In the genomic region with DNA sequence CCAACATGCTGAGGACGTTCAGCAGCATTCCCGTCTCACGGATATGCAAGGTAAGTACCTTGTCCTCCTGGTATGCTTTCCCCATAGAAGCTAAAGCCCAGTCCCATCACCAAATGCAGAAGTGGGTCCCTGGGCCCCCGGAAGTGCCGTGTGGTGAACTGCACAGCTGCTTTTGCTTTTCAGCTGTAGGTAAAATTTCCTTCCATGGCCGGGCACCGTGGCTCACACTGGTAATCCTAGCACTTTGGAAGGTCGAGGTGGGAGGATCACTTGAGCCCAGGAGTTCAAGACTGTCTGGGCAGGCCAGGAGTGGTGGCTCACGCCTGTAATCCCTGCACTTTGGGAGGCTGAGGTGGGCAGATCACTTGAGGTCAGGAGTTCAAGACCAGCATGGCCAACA, we compare ENCODE assay signal across 27 cellular contexts.
"Had no signal": no experiment of that assay in that cellular context is flagged by ENCODE, and none has a peak within 500 bp of the region (broad histone marks: within the 10 kb centered on the region; RNA-seq: fewer than 3 reads in every experiment).

No MANE protein-coding gene starts in this region.

- H3K27ac ChIP-seq: ascending aorta, body of pancreas had no signal

- DNase-seq: activated B cell treated with CpG ODN at 0.5 μM for 24 hours; activated CD4-positive, alpha-beta T cell treated with anti-CD3 and anti-CD28 coated beads for 1 hour; activated CD4-positive, alpha-beta T cell treated with anti-CD3 and anti-CD28 coated beads, Interleukin-2, amount 10 ng/mL, durations not matched to agents 24 days and 14 days; activated CD4-positive, alpha-beta T cell treated with anti-CD3 and anti-CD28 coated beads, Interleukin-2, amount 50 U/mL, for 48 hours; activated CD8-positive, alpha-beta memory T cell treated with anti-CD3 and anti-CD28 coated beads, Interleukin-2, amount 10 ng/mL, durations not matched to agents 7 days and 5 days; activated effector memory CD4-positive, alpha-beta T cell treated with Interleukin-2 at 50 U/mL for 16 hours; activated naive CD4-positive, alpha-beta T cell; activated T-cell treated with anti-CD3 and anti-CD28 coated beads, Interleukin-2, amount 50 U/mL, for 24 hours; body of pancreas; Kasumi-1; KBM-7; NCI-H1105 treated with DMSO at 0.1 percent for 48 hours; NCI-H1436 treated with DMSO at 0.1 percent for 48 hours; NCI-H187; NCI-H2081; NCI-H510A treated with DMSO at 0.1 percent for 48 hours; NCI-H69; NK-92 treated with Interleukin-12 subunit alpha and Interleukin-12 subunit beta, amount 100 ng/mL, for 24 hours; OCI-M1; RPMI8226; SHP77 treated with DMSO at 0.1 percent for 48 hours; T-helper 9 cell had no signal

- H3K4me3 ChIP-seq: ascending aorta, body of pancreas had no signal

- H3K27me3 ChIP-seq: ascending aorta, body of pancreas had no signal

- H3K4me3 Mint-ChIP-seq: activated B cell treated with CpG ODN at 0.5 μM for 24 hours; activated CD4-positive, alpha-beta T cell treated with anti-CD3 and anti-CD28 coated beads, Interleukin-2, amount 10 ng/mL, durations not matched to agents 24 days and 14 days; activated CD8-positive, alpha-beta memory T cell treated with anti-CD3 and anti-CD28 coated beads, Interleukin-2, amount 10 ng/mL, durations not matched to agents 7 days and 5 days; activated naive CD4-positive, alpha-beta T cell treated with anti-CD3 and anti-CD28 coated beads, Interleukin-2, amount 50 U/mL, for 24 hours; activated T-cell treated with anti-CD3 and anti-CD28 coated beads, Interleukin-2, amount 50 U/mL, for 24 hours; activated T-helper 1 cell treated with anti-CD3 and anti-CD28 coated beads, Interleukin-12 subunit alpha, Interleukin-12 subunit beta, Interleukin-2, Interleukin-4 antibody, amounts not matched to agents 30 ng/mL and 10 ng/mL and 1 ng/mL, durations not matched to agents 14 hours and 24 hours and 36 hours; T-helper 1 cell treated with Interleukin-12 subunit alpha and Interleukin-12 subunit beta and Interleukin-4 antibody, amounts not matched to agents 30 μg/mL and 1 μg/mL, for 36 hours had no signal

- ATAC-seq: activated CD8-positive, alpha-beta memory T cell treated with anti-CD3 and anti-CD28 coated beads, Interleukin-2, amount 10 ng/mL, durations not matched to agents 7 days and 5 days; body of pancreas; Panc1 had no signal

- H3K9me3 ChIP-seq: ascending aorta, body of pancreas had no signal

- H3K27ac Mint-ChIP-seq: activated B cell treated with CpG ODN at 0.5 μM for 24 hours; activated CD4-positive, alpha-beta T cell treated with anti-CD3 and anti-CD28 coated beads, Interleukin-2, amount 10 ng/mL, durations not matched to agents 24 days and 14 days; activated CD8-positive, alpha-beta memory T cell treated with anti-CD3 and anti-CD28 coated beads, Interleukin-2, amount 10 ng/mL, durations not matched to agents 7 days and 5 days; activated naive CD4-positive, alpha-beta T cell treated with anti-CD3 and anti-CD28 coated beads, Interleukin-2, amount 50 U/mL, for 24 hours; activated T-cell treated with anti-CD3 and anti-CD28 coated beads, Interleukin-2, amount 50 U/mL, for 24 hours; activated T-helper 1 cell treated with anti-CD3 and anti-CD28 coated beads, Interleukin-12 subunit alpha, Interleukin-12 subunit beta, Interleukin-2, Interleukin-4 antibody, amounts not matched to agents 30 ng/mL and 10 ng/mL and 1 ng/mL, durations not matched to agents 14 hours and 24 hours and 36 hours; T-helper 1 cell treated with Interleukin-12 subunit alpha and Interleukin-12 subunit beta and Interleukin-4 antibody, amounts not matched to agents 30 μg/mL and 1 μg/mL, for 36 hours had no signal

- H3K9me3 Mint-ChIP-seq: activated B cell treated with CpG ODN at 0.5 μM for 24 hours; activated CD4-positive, alpha-beta T cell treated with anti-CD3 and anti-CD28 coated beads, Interleukin-2, amount 10 ng/mL, durations not matched to agents 24 days and 14 days; activated naive CD4-positive, alpha-beta T cell treated with anti-CD3 and anti-CD28 coated beads, Interleukin-2, amount 50 U/mL, for 24 hours; activated T-cell treated with anti-CD3 and anti-CD28 coated beads, Interleukin-2, amount 50 U/mL, for 24 hours; activated T-helper 1 cell treated with anti-CD3 and anti-CD28 coated beads, Interleukin-12 subunit alpha, Interleukin-12 subunit beta, Interleukin-2, Interleukin-4 antibody, amounts not matched to agents 30 ng/mL and 10 ng/mL and 1 ng/mL, durations not matched to agents 14 hours and 24 hours and 36 hours; T-helper 1 cell treated with Interleukin-12 subunit alpha and Interleukin-12 subunit beta and Interleukin-4 antibody, amounts not matched to agents 30 μg/mL and 1 μg/mL, for 36 hours had no signal

- H3K27me3 Mint-ChIP-seq: activated B cell treated with CpG ODN at 0.5 μM for 24 hours; activated CD4-positive, alpha-beta T cell treated with anti-CD3 and anti-CD28 coated beads, Interleukin-2, amount 10 ng/mL, durations not matched to agents 24 days and 14 days; activated CD8-positive, alpha-beta memory T cell treated with anti-CD3 and anti-CD28 coated beads, Interleukin-2, amount 10 ng/mL, durations not matched to agents 7 days and 5 days; activated naive CD4-positive, alpha-beta T cell treated with anti-CD3 and anti-CD28 coated beads, Interleukin-2, amount 50 U/mL, for 24 hours; activated T-cell treated with anti-CD3 and anti-CD28 coated beads, Interleukin-2, amount 50 U/mL, for 24 hours had no signal

- H3K4me1 Mint-ChIP-seq: activated B cell treated with CpG ODN at 0.5 μM for 24 hours; activated CD8-positive, alpha-beta memory T cell treated with anti-CD3 and anti-CD28 coated beads, Interleukin-2, amount 10 ng/mL, durations not matched to agents 7 days and 5 days; activated naive CD4-positive, alpha-beta T cell treated with anti-CD3 and anti-CD28 coated beads, Interleukin-2, amount 50 U/mL, for 24 hours had no signal
